In the genomic region with DNA sequence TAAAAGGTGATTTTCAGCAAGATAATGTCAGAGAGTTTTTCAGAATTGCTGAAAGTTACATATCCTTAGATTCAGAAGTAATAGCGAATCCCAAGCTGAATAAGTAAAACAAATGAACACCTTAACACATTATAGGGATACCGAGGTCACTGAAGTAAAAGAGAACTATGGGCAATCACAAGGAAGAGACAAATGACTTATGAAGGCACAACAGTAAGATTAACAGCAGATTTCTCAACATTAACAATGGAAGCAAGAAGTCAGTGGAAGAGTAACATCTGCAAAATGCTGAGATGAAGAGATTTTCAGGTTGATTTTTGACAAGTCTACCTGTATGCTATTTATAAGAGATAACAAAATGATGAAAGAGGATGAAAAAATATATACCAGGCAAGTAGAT, we compare ENCODE assay signal across 1 cellular context.
TF ChIP-seq lines count a peak whose summit lies in the region.

No MANE protein-coding gene starts in this region.

TF ChIP-seq in GM12878, 131 proteins besides CTCF, POLR2A, EP300 and RAD21 (continued from another document):
- TF ChIP-seq, protein P1, sequence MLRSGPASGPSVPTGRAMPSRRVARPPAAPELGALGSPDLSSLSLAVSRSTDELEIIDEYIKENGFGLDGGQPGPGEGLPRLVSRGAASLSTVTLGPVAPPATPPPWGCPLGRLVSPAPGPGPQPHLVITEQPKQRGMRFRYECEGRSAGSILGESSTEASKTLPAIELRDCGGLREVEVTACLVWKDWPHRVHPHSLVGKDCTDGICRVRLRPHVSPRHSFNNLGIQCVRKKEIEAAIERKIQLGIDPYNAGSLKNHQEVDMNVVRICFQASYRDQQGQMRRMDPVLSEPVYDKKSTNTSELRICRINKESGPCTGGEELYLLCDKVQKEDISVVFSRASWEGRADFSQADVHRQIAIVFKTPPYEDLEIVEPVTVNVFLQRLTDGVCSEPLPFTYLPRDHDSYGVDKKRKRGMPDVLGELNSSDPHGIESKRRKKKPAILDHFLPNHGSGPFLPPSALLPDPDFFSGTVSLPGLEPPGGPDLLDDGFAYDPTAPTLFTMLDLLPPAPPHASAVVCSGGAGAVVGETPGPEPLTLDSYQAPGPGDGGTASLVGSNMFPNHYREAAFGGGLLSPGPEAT (IDR thresholded peaks at IDR 0.05; ENCODE audit: low read depth) = peak; percentile 57
- TF ChIP-seq, protein P2, sequence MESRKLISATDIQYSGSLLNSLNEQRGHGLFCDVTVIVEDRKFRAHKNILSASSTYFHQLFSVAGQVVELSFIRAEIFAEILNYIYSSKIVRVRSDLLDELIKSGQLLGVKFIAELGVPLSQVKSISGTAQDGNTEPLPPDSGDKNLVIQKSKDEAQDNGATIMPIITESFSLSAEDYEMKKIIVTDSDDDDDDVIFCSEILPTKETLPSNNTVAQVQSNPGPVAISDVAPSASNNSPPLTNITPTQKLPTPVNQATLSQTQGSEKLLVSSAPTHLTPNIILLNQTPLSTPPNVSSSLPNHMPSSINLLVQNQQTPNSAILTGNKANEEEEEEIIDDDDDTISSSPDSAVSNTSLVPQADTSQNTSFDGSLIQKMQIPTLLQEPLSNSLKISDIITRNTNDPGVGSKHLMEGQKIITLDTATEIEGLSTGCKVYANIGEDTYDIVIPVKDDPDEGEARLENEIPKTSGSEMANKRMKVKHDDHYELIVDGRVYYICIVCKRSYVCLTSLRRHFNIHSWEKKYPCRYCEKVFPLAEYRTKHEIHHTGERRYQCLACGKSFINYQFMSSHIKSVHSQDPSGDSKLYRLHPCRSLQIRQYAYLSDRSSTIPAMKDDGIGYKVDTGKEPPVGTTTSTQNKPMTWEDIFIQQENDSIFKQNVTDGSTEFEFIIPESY (IDR thresholded peaks at IDR 0.05) = no peak
- TF ChIP-seq, protein P3, sequence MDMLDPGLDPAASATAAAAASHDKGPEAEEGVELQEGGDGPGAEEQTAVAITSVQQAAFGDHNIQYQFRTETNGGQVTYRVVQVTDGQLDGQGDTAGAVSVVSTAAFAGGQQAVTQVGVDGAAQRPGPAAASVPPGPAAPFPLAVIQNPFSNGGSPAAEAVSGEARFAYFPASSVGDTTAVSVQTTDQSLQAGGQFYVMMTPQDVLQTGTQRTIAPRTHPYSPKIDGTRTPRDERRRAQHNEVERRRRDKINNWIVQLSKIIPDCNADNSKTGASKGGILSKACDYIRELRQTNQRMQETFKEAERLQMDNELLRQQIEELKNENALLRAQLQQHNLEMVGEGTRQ (IDR thresholded peaks at IDR 0.05; ENCODE audit: borderline replicate concordance, low read depth, low read length) = no peak
- TF ChIP-seq ZNF384 (IDR thresholded peaks at IDR 0.05; ENCODE audit: borderline replicate concordance, low read depth, low read length) = no peak
- TF ChIP-seq, protein P4, sequence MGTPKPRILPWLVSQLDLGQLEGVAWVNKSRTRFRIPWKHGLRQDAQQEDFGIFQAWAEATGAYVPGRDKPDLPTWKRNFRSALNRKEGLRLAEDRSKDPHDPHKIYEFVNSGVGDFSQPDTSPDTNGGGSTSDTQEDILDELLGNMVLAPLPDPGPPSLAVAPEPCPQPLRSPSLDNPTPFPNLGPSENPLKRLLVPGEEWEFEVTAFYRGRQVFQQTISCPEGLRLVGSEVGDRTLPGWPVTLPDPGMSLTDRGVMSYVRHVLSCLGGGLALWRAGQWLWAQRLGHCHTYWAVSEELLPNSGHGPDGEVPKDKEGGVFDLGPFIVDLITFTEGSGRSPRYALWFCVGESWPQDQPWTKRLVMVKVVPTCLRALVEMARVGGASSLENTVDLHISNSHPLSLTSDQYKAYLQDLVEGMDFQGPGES (IDR thresholded peaks at IDR 0.05) = no peak
- peak; percentile 99 for TF ChIP-seq CBX5 (IDR thresholded peaks at IDR 0.05; ENCODE audit: low read depth)
TF ChIP-seq in GM12878: peak in this region for 2.
